In the genomic region with DNA sequence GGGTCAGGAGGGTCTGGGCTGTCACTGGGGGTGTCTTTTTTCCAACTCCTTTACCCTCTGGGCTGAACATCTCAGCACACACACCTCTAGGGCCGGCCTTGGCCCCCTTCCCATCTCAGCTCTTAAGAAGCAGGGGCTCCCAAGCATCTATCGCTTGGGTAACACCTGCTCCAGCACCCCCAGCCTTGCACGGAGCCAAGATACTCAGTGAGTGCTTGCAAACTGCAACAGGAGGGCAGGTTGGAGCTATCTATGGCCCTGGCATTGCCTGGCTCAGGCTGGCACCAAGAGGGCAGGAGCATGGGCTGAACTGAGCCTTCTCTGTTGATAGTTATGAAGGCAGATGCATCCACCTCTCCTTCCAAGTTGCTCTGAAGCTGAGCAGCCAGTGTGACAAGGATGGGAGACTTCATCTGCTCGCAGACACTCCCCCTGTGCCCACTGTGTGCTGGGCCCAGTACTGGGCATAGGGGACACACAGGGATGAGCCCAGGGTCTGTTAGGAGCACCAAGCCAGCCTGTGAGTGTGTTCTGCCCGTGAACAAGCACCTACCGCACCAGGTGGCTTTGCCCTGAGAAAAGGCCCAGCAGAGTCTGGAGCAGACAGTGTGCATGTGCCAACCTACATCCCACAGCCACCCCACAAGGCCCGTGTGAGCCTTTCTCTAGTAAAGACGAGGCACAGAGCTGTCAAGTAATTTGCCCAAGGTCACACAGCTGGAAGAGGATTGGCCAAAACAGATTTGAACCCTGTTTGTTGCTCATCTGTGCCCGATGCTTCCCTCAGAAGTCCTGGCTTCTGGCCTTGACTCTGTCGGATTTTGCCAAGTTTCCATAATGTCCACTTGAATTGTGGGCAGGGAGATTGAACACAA, we compare ENCODE assay signal across 1 cellular context.
TF ChIP-seq lines count a peak whose summit lies in the region.

No MANE protein-coding gene starts in this region.

TF ChIP-seq in IMR-90, 13 proteins besides CTCF, POLR2A, EP300 and RAD21 (continued from another document):
- TF ChIP-seq, protein P1, sequence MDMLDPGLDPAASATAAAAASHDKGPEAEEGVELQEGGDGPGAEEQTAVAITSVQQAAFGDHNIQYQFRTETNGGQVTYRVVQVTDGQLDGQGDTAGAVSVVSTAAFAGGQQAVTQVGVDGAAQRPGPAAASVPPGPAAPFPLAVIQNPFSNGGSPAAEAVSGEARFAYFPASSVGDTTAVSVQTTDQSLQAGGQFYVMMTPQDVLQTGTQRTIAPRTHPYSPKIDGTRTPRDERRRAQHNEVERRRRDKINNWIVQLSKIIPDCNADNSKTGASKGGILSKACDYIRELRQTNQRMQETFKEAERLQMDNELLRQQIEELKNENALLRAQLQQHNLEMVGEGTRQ (IDR thresholded peaks at IDR 0.05; ENCODE audit: low read depth, low read length): no peak
- TF ChIP-seq CEBPB (IDR thresholded peaks at IDR 0.05; ENCODE audit: low read depth, low read length) (no peak), RCOR1 (IDR thresholded peaks at IDR 0.05; ENCODE audit: insufficient replicate concordance, low read length) (no peak), MXI1 (IDR thresholded peaks at IDR 0.05; ENCODE audit: borderline replicate concordance, low read depth, low read length) (no peak), ELK1 (IDR thresholded peaks at IDR 0.05; ENCODE audit: borderline replicate concordance, low read depth, low read length) (no peak)
